ENCODE assay signal across 29 cellular contexts in the genomic region with DNA sequence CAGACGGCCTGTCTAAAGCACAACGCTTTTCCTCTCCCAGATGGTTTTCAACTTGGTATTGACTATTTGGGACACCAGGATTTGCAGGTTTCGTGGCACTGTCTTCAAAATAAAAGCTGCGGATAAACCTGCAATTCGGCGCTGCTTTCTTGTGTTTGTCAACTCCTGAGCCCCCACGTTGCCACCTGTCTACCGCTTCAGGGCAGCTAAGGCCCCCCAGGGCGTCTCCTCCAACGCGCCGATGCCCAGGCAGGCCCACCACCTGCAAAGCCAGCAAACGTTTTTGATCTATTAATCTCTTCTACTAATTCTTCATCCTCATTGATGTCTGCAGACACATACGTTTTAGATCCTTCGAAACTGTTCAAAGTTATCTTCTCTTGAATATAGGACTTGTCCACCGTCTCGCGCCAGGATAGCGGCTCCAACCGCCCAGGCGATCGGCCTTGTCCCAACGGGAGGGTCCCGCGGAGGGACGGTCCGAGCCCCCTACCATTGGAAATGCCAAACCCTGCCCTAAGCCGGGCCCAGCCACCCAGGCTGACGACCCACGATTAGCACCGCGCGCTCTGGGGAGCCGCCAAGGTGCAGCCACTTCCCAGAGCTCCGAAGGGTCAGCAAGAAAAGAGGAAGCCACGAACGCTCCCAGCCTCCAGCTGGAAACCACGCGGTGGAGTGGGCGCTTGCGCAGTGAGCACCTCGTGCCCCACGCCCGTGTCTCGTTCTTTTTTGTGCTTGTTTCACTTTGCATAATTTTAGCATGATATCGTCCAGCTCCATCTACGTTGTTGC. TPM values are rescaled to one million over a fixed set of nuclear protein-coding genes. Genes with fewer than 3 reads are reported as not detected.
DNase-seq lines count a peak whose midpoint lies in the region; ATAC-seq, FAIRE-seq and TF ChIP-seq lines count a peak whose summit lies in the region.
"Had no signal": no experiment of that assay in that cellular context is flagged by ENCODE, and none has a peak within 500 bp of the region (broad histone marks: within the 10 kb centered on the region; RNA-seq: fewer than 3 reads in every experiment).

No MANE protein-coding gene starts in this region.

- H2BK12ac ChIP-seq in H1 (ENCODE audit: low read depth, low read length): 0 out of 2 replicates have a peak overlapping the region, but pooled peaks have one; percentile 73
- no peak overlapping the region for H2BK12ac ChIP-seq in neuronal stem cell (ENCODE audit: low read length)

- H3K9me1 ChIP-seq in K562 (ENCODE audit: control insufficient read depth, insufficient read depth, low read length): no peaks in the 10 kb centered on the region

- H3K9me3 Mint-ChIP-seq in activated naive CD4-positive, alpha-beta T cell treated with anti-CD3 and anti-CD28 coated beads, Interleukin-2, amount 50 U/mL, for 72 hours: peaks cover 21 to 43% of the 10 kb centered on the region in 2 donors

- no peak for TF ChIP-seq RAD21 in K562 (CRISPR knock-in tag; conservative IDR thresholded peaks at IDR 0.05 in 1 of 2, IDR thresholded peaks at IDR 0.05 in 1 of 2)
- no peak for TF ChIP-seq RAD21 in H1 (IDR thresholded peaks at IDR 0.05 in 1 of 2, conservative IDR thresholded peaks at IDR 0.05 in 1 of 2; ENCODE audit: low read depth in 2 of 2, low read length in 2 of 2)

- H3K4me2 ChIP-seq in K562 (ENCODE audit: insufficient read depth, low read length): no peak overlapping the region
- H3K4me2 ChIP-seq in H1 (ENCODE audit: insufficient read depth in 1 of 2, low read depth in 2 of 2, low read length in 2 of 2): no peak overlapping the region
- no peak overlapping the region for H3K4me2 ChIP-seq in neuronal stem cell (ENCODE audit: insufficient read depth, low read length, poor library complexity, severe bottlenecking)
- H3K4me2 ChIP-seq: BLaER1 had no signal

- H3K4ac ChIP-seq in H1 (replicated peaks; ENCODE audit: insufficient read length, low read depth, low read length) (no peak overlapping the region), neuronal stem cell (ENCODE audit: low read length) (no peak overlapping the region)

- H3K79me2 ChIP-seq in K562 (ENCODE audit: control insufficient read depth, insufficient read depth, low read length): no peaks in the 10 kb centered on the region
- no peaks in the 10 kb centered on the region for H3K79me2 ChIP-seq in H1 (ENCODE audit: control insufficient read depth in 1 of 2, insufficient read depth in 2 of 2, low read length in 2 of 2)

- TF ChIP-seq POLR2A in K562 (conservative IDR thresholded peaks at IDR 0.05) (no peak), H1 (IDR thresholded peaks at IDR 0.05; ENCODE audit: control extremely low read depth in 1 of 2, low read depth in 2 of 2, low read length in 2 of 2) (no peak)

- no peaks in the 10 kb centered on the region for H3K9me3 ChIP-seq in K562 (replicated peaks; ENCODE audit: control insufficient read depth, insufficient read depth, low read depth, low read length)
- H3K9me3 ChIP-seq in H1 (ENCODE audit: insufficient read depth in 2 of 2, low read depth in 1 of 2, low read length in 1 of 2): peaks cover 3 to 6% of the 10 kb centered on the region in 2 experiments; a peak in 3 of 4 replicates
- peaks cover 17 to 24% of the 10 kb centered on the region in 2 donors for H3K9me3 ChIP-seq in neuronal stem cell (replicated peaks in 1 of 2; ENCODE audit: control insufficient read depth in 2 of 2, insufficient read depth in 1 of 2, low read depth in 1 of 2, low read length in 2 of 2)
- H3K9me3 ChIP-seq: BE2C had no signal

- DNase-seq in K562 (ENCODE audit: extremely low read depth in 1 of 4, low spot score in 3 of 4) (no peak), H1 (ENCODE audit: low read depth in 1 of 2, low spot score in 2 of 2) (no peak), neuronal stem cell (ENCODE audit: low spot score) (no peak), GM20000 (ENCODE audit: low spot score) (no peak)
- no peak for DNase-seq in activated naive CD4-positive, alpha-beta T cell treated with anti-CD3 and anti-CD28 coated beads, Interleukin-2, amount 50 U/mL, for 72 hours (ENCODE audit: low spot score in 2 of 2)
- DNase-seq: 8988T; ACHN; BE2C; CD4-positive, alpha-beta memory T cell; CD4-positive, CD25-positive, alpha-beta regulatory T cell; CD8-positive, alpha-beta memory T cell; COR-L47; DMS 273 treated with DMSO at 0.1 percent for 48 hours; DMS153; DMS53; DMS79; DND-41; EL; GDM1 had no signal

- in situ Hi-C loops in K562 (cut with MboI): no loop called here

- H3K36me3 ChIP-seq in K562 (ENCODE audit: control insufficient read depth, insufficient read depth, low read length) (no peaks in the 10 kb centered on the region), H1 (ENCODE audit: control insufficient read depth in 2 of 4, insufficient read depth in 4 of 4, low read length in 3 of 4) (no peaks in the 10 kb centered on the region), neuronal stem cell (replicated peaks in 1 of 2; ENCODE audit: control insufficient read depth in 2 of 2, insufficient read depth in 2 of 2, low read length in 2 of 2) (no peaks in the 10 kb centered on the region)
- H3K36me3 ChIP-seq: BE2C, BLaER1 had no signal

- H4K20me1 ChIP-seq in K562 (replicated peaks; ENCODE audit: control insufficient read depth, insufficient read depth, low read length) (no peaks in the 10 kb centered on the region), H1 (replicated peaks in 1 of 2; ENCODE audit: control insufficient read depth in 1 of 2, insufficient read depth in 2 of 2, low read length in 2 of 2) (no peaks in the 10 kb centered on the region)
- H4K20me1 ChIP-seq: BLaER1 had no signal

- no peaks in the 10 kb centered on the region for H3K23me2 ChIP-seq in H1 (ENCODE audit: low read depth, low read length)

- peak overlapping the region; percentile 65; the same call in 1 of the 2 replicates for H2BK15ac ChIP-seq in H1 (ENCODE audit: low read length)
- no peak overlapping the region for H2BK15ac ChIP-seq in neuronal stem cell (ENCODE audit: low read length)

- FAIRE-seq in K562 (lab: Jason Lieb, UNC): no peak
- no peak for FAIRE-seq in H1 (lab: Jason Lieb, UNC)
- FAIRE-seq: GM12878, GM12892, GM18507 had no signal

- BruUV-seq in K562 (replicated peaks; lab: Mats Ljungman, UMichigan): no TSS peak

- POLR2A ChIA-PET in K562 (lab: Yijun Ruan, JAX): no interaction called here
- POLR2A ChIA-PET in H1 (lab: Charles Lee; ENCODE audit: partially characterized antibody): no interaction called here

- H3K36me3 Mint-ChIP-seq in activated naive CD4-positive, alpha-beta T cell treated with anti-CD3 and anti-CD28 coated beads, Interleukin-2, amount 50 U/mL, for 72 hours: peaks cover 21 to 39% of the 10 kb centered on the region in 2 donors
- H3K36me3 Mint-ChIP-seq: CD14-positive monocyte; CD4-positive, CD25-positive, alpha-beta regulatory T cell had no signal

- ATAC-seq in K562 (no peak), GM21515 (IDR thresholded peaks at IDR 0.05; ENCODE audit: unreplicated experiment) (no peak)
- no peak for ATAC-seq in activated naive CD4-positive, alpha-beta T cell treated with anti-CD3 and anti-CD28 coated beads, Interleukin-2, amount 50 U/mL, for 72 hours
- ATAC-seq: GM12878 had no signal

- TF ChIP-seq CTCF in K562 (IDR thresholded peaks at IDR 0.05 in 2 of 3, conservative IDR thresholded peaks at IDR 0.05 in 1 of 3; ENCODE audit: insufficient read depth in 2 of 3, low read depth in 1 of 3, low read length in 3 of 3) (no peak), H1 (IDR thresholded peaks at IDR 0.05; ENCODE audit: control extremely low read depth in 1 of 3, insufficient read depth in 1 of 3, low read depth in 1 of 3, low read length in 3 of 3) (no peak), GM20000 (IDR thresholded peaks at IDR 0.05; ENCODE audit: extremely low read depth, missing control alignments) (no peak)

- H4K5ac ChIP-seq in H1 (ENCODE audit: insufficient read length, low read depth, low read length): no peak overlapping the region

- H3K4me1 ChIP-seq in K562 (replicated peaks in 1 of 2; ENCODE audit: control insufficient read depth in 2 of 2, insufficient read depth in 2 of 2, low read length in 2 of 2) (peaks cover 0 to 4% of the 10 kb centered on the region in 2 experiments; a peak in 2 of 5 replicates), H1 (replicated peaks in 1 of 4; ENCODE audit: control insufficient read depth in 3 of 4, insufficient read depth in 4 of 4, low read length in 3 of 4) (no peaks in the 10 kb centered on the region), neuronal stem cell (ENCODE audit: control insufficient read depth in 2 of 2, insufficient read depth in 1 of 2, low read depth in 1 of 2, low read length in 2 of 2) (no peaks in the 10 kb centered on the region)
- H3K4me1 ChIP-seq: BE2C, BLaER1 had no signal

- H2AFZ ChIP-seq in K562 (ENCODE audit: low read depth, low read length): no peak overlapping the region
- H2AFZ ChIP-seq in H1 (ENCODE audit: low read length): no peak overlapping the region
- H2AFZ ChIP-seq in neuronal stem cell (ENCODE audit: low read length): no peak overlapping the region

- intact Hi-C loops in K562 (cut with micrococcal nuclease): no loop called here

- H3K27me3 ChIP-seq in K562 (ENCODE audit: control insufficient read depth in 2 of 2, insufficient read depth in 2 of 2, low read length in 2 of 2) (peaks cover 0 to 12% of the 10 kb centered on the region in 2 experiments; a peak in 1 of 5 replicates), H1 (replicated peaks in 1 of 4; ENCODE audit: control insufficient read depth in 3 of 4, extremely low read depth in 1 of 4, insufficient read depth in 3 of 4, low read length in 3 of 4) (no peaks in the 10 kb centered on the region), neuronal stem cell (ENCODE audit: control insufficient read depth in 3 of 3, insufficient read depth in 3 of 3, low read depth in 1 of 3, low read length in 3 of 3) (no peaks in the 10 kb centered on the region)
- H3K27me3 ChIP-seq: BE2C, BLaER1 had no signal

- no peak overlapping the region for H3K14ac ChIP-seq in H1 (ENCODE audit: insufficient read length)
- no peak overlapping the region for H3K14ac ChIP-seq in neuronal stem cell (ENCODE audit: low read length)

- CTCF ChIA-PET in K562 (lab: Yijun Ruan, JAX; ENCODE audit: low intra/inter-chr PET ratio) (no interaction called here), H1 (lab: Charles Lee; ENCODE audit: partially characterized antibody) (interaction anchor here (1.4 to 1.5 kb wide), 2 partner anchors 15 to 25 kb away, joined by 3 to 6 read pairs; no protein-coding TSS in a partner anchor)

- H3K27ac Mint-ChIP-seq in activated naive CD4-positive, alpha-beta T cell treated with anti-CD3 and anti-CD28 coated beads, Interleukin-2, amount 50 U/mL, for 72 hours: no peak overlapping the region
- H3K27ac Mint-ChIP-seq: CD14-positive monocyte; CD4-positive, alpha-beta memory T cell; CD4-positive, CD25-positive, alpha-beta regulatory T cell; CD8-positive, alpha-beta memory T cell had no signal

- no peak overlapping the region for H2AK5ac ChIP-seq in H1 (ENCODE audit: low read depth, low read length)
- H2AK5ac ChIP-seq in neuronal stem cell (ENCODE audit: low read depth, low read length): no peak overlapping the region

- no peaks in the 10 kb centered on the region for H3K79me1 ChIP-seq in H1 (ENCODE audit: low read depth, low read length)
- H3K79me1 ChIP-seq in neuronal stem cell (ENCODE audit: low read depth, low read length): no peaks in the 10 kb centered on the region

- H3K56ac ChIP-seq in H1 (replicated peaks; ENCODE audit: insufficient read length, low read depth, low read length): no peak overlapping the region

- H2BK5ac ChIP-seq in H1 (ENCODE audit: low read depth, low read length): no peak overlapping the region
- H2BK5ac ChIP-seq in neuronal stem cell (ENCODE audit: low read length): no peak overlapping the region

- no peak overlapping the region for H3K23ac ChIP-seq in H1 (ENCODE audit: insufficient read length)
- H3K23ac ChIP-seq in neuronal stem cell (ENCODE audit: low read depth, low read length, poor library complexity): no peak overlapping the region

- TF ChIP-seq EP300 in K562 (IDR thresholded peaks at IDR 0.05; ENCODE audit: low read length): no peak
- TF ChIP-seq EP300 in H1 (IDR thresholded peaks at IDR 0.05; ENCODE audit: borderline replicate concordance in 1 of 2, low read depth in 2 of 2, low read length in 2 of 2): no peak

- H4K8ac ChIP-seq in H1 (ENCODE audit: extremely low read depth, insufficient read depth, low read length): no peak overlapping the region
- peak overlapping the region; percentile 43 for H4K8ac ChIP-seq in neuronal stem cell (ENCODE audit: low read depth, low read length)

- WGBS in K562 (ENCODE audit: insufficient coverage, low coverage, missing lambda C conversion rate): 14% methylated on average over 43 of the region's 47 CpGs
- WGBS in H1 (ENCODE audit: extremely low coverage in 1 of 2, insufficient coverage in 1 of 2, insufficient read length in 1 of 2, insufficient replicate concordance in 2 of 2, low coverage in 1 of 2, low lambda C conversion rate in 2 of 2, missing lambda C conversion rate in 1 of 2), 2 experiments: 92% methylated on average over 47 of the region's 47 CpGs; no CpG with 5 or more reads in 1 of the 2 experiments
- no CpG with 5 or more reads among the region's 47 CpGs for WGBS in neuronal stem cell (ENCODE audit: extremely low coverage in 2 of 2, insufficient read length in 2 of 2, insufficient replicate concordance in 1 of 2), 2 donors

- no peak overlapping the region for H3K27ac ChIP-seq in K562 (ENCODE audit: extremely low read depth, low read depth, low read length)
- H3K27ac ChIP-seq in H1 (ENCODE audit: low read depth, low read length): no peak overlapping the region
- H3K27ac ChIP-seq in neuronal stem cell (replicated peaks; ENCODE audit: low read length): no peak overlapping the region
- H3K27ac ChIP-seq: BLaER1 had no signal

- H2BK120ac ChIP-seq in H1 (replicated peaks; ENCODE audit: low read depth, low read length) (no peak overlapping the region), neuronal stem cell (ENCODE audit: low read depth, low read length) (no peak overlapping the region)

- peak overlapping the region; percentile 32; the same call in 1 of the 2 replicates for H2BK20ac ChIP-seq in H1 (ENCODE audit: low read length)

- H3K9ac ChIP-seq in K562 (ENCODE audit: insufficient read depth in 1 of 2, low read depth in 2 of 2, low read length in 2 of 2) (no peak overlapping the region), H1 (replicated peaks in 1 of 4; ENCODE audit: extremely low read depth in 1 of 4, low read depth in 3 of 4, low read length in 3 of 4) (no peak overlapping the region), neuronal stem cell (ENCODE audit: low read depth, low read length, poor library complexity) (no peak overlapping the region)
- H3K9ac ChIP-seq: BLaER1 had no signal

- H3K18ac ChIP-seq in H1 (ENCODE audit: extremely low read depth, low read length) (no peak overlapping the region), neuronal stem cell (ENCODE audit: low read length) (no peak overlapping the region)

- H4K91ac ChIP-seq in H1 (replicated peaks; ENCODE audit: insufficient read length, low read length) (no peak overlapping the region), neuronal stem cell (ENCODE audit: low read depth, low read length, poor library complexity) (no peak overlapping the region)

- H3K4me3 ChIP-seq in K562 (no peak overlapping the region), H1 (ENCODE audit: extremely low read depth in 1 of 4, insufficient read depth in 2 of 4, low read depth in 3 of 4, low read length in 4 of 4) (no peak overlapping the region), neuronal stem cell (ENCODE audit: low read length in 2 of 2) (no peak overlapping the region)
- H3K4me3 ChIP-seq: BLaER1, GM12878 had no signal

RNA-seq across cellular contexts. Expression of a gene that starts 23.4 kb away (rescaled TPM):
- not detected in 2 replicates for total RNA-seq in K562 (2011; cell fraction: chromatin; rRNA removed; ENCODE audit: low replicate concordance)
- not detected in 2 replicates for total RNA-seq in K562 (2011; cell fraction: nucleolus; rRNA removed)
- not detected in 2 replicates for total RNA-seq in K562 (2011; cell fraction: nucleoplasm; rRNA removed)
- total RNA-seq in K562 (2014; rRNA removed) (not detected in 2 replicates), K562 (2014; rRNA removed; fragmentation: Illumina TruSeq; extraction: Trizol) (not detected in 2 replicates), K562 (2015; rRNA removed; fragmentation: Illumina TruSeq; extraction: Trizol) (not detected in 2 replicates), K562 (2021) (not detected in 2 replicates)
- polyA plus RNA-seq in K562 (2011; rRNA removed) (not detected in 2 replicates), K562 (2014; fragmentation: Illumina TruSeq; extraction: Trizol) (not detected in 2 replicates), K562 (2014; fragmentation: Nextera tagmentation; extraction: Ambion mirVana) (not detected), K562 (2014; rRNA removed) (not detected in 2 replicates), H1 (2011; rRNA removed) (not detected in 2 replicates)
- polyA plus RNA-seq in K562 (2011; cell fraction: cytosol; rRNA removed): not detected in 2 replicates
- polyA plus RNA-seq in K562 (2011; cell fraction: nucleus; rRNA removed): not detected in 2 replicates
- not detected in 2 replicates for polyA plus RNA-seq in K562 (2012)
- polyA minus RNA-seq in K562 (2011; rRNA and poly(A)+ RNA removed): not detected in 2 replicates
- not detected in 2 replicates for polyA minus RNA-seq in K562 (2011; cell fraction: cytosol; rRNA and poly(A)+ RNA removed)
- polyA minus RNA-seq in K562 (2011; cell fraction: nucleus; rRNA and poly(A)+ RNA removed): not detected in 2 replicates
- not detected in 2 replicates for total RNA-seq in H1 (2021; fragmentation: NEBNext Ultra II Directional; extraction: Animal tissue kit (Norgen Biotek cat#: 25700))
- not detected for polyA plus RNA-seq in H1 (2011; cell fraction: cytosol; rRNA removed)
- not detected for polyA plus RNA-seq in H1 (2011; cell fraction: nucleus; rRNA removed)
- not detected in 4 replicates for polyA plus RNA-seq in H1 (2012, experiment 1 of 2)
- not detected for polyA plus RNA-seq in H1 (2012, experiment 2 of 2)
- polyA plus RNA-seq in H1 (2013, experiment 1 of 2): not detected
- not detected for polyA plus RNA-seq in H1 (2013, experiment 2 of 2)
- polyA minus RNA-seq in H1 (2011; rRNA and poly(A)+ RNA removed): not detected in 2 replicates
- polyA minus RNA-seq in H1 (2011; cell fraction: cytosol; rRNA and poly(A)+ RNA removed): not detected
- not detected for polyA minus RNA-seq in H1 (2011; cell fraction: nucleus; rRNA and poly(A)+ RNA removed)
- not detected for polyA plus RNA-seq in neuronal stem cell (2013, experiment 1 of 2)
- polyA plus RNA-seq in neuronal stem cell (2013, experiment 2 of 2): not detected
- total RNA-seq in activated naive CD4-positive, alpha-beta T cell treated with anti-CD3 and anti-CD28 coated beads, Interleukin-2, amount 50 U/mL, for 72 hours: not detected
- total RNA-seq: A673; CD4-positive, alpha-beta memory T cell; CD4-positive, CD25-positive, alpha-beta regulatory T cell; CD8-positive, alpha-beta memory T cell; Daoy; G401; GM12878 had no signal
- polyA plus RNA-seq: AG04450; CD14-positive monocyte; CD4-positive, alpha-beta memory T cell; CD4-positive, CD25-positive, alpha-beta regulatory T cell; CD8-positive, alpha-beta memory T cell; GM12878 had no signal

RNA-seq across cellular contexts. Expression of a gene that starts 32.9 kb away (rescaled TPM):
- total RNA-seq in K562 (2011; cell fraction: chromatin; rRNA removed; ENCODE audit: low replicate concordance): not detected in 2 replicates
- total RNA-seq in K562 (2011; cell fraction: nucleolus; rRNA removed): not detected in 2 replicates
- total RNA-seq in K562 (2011; cell fraction: nucleoplasm; rRNA removed): not detected in 2 replicates
- total RNA-seq in K562 (2014; rRNA removed): not detected in 2 replicates
- total RNA-seq in K562 (2014; rRNA removed; fragmentation: Illumina TruSeq; extraction: Trizol): not detected in 2 replicates
- not detected in 2 replicates for total RNA-seq in K562 (2015; rRNA removed; fragmentation: Illumina TruSeq; extraction: Trizol)
- not detected in 2 replicates for total RNA-seq in K562 (2021)
- not detected in 2 replicates for polyA plus RNA-seq in K562 (2011; rRNA removed)
- not detected in 2 replicates for polyA plus RNA-seq in K562 (2011; cell fraction: cytosol; rRNA removed)
- not detected in 2 replicates for polyA plus RNA-seq in K562 (2011; cell fraction: nucleus; rRNA removed)
- polyA plus RNA-seq in K562 (2012): not detected in 2 replicates
- polyA plus RNA-seq in K562 (2014; fragmentation: Illumina TruSeq; extraction: Trizol): not detected in 2 replicates
- not detected for polyA plus RNA-seq in K562 (2014; fragmentation: Nextera tagmentation; extraction: Ambion mirVana)
- not detected in 2 replicates for polyA plus RNA-seq in K562 (2014; rRNA removed)
- polyA minus RNA-seq in K562 (2011; rRNA and poly(A)+ RNA removed): not detected in 2 replicates
- polyA minus RNA-seq in K562 (2011; cell fraction: cytosol; rRNA and poly(A)+ RNA removed): not detected in 2 replicates
- polyA minus RNA-seq in K562 (2011; cell fraction: nucleus; rRNA and poly(A)+ RNA removed): not detected in 2 replicates
- not detected in 2 replicates for total RNA-seq in H1 (2021; fragmentation: NEBNext Ultra II Directional; extraction: Animal tissue kit (Norgen Biotek cat#: 25700))
- 0.06 TPM in 1 of 2 replicates, not detected in the other for polyA plus RNA-seq in H1 (2011; rRNA removed)
- not detected for polyA plus RNA-seq in H1 (2011; cell fraction: cytosol; rRNA removed)
- not detected for polyA plus RNA-seq in H1 (2011; cell fraction: nucleus; rRNA removed)
- not detected in 4 replicates for polyA plus RNA-seq in H1 (2012, experiment 1 of 2)
- polyA plus RNA-seq in H1 (2012, experiment 2 of 2): not detected
- not detected for polyA plus RNA-seq in H1 (2013, experiment 1 of 2)
- not detected for polyA plus RNA-seq in H1 (2013, experiment 2 of 2)
- 0.51 TPM in 1 of 2 replicates, not detected in the other for polyA minus RNA-seq in H1 (2011; rRNA and poly(A)+ RNA removed)
- not detected for polyA minus RNA-seq in H1 (2011; cell fraction: cytosol; rRNA and poly(A)+ RNA removed)
- polyA minus RNA-seq in H1 (2011; cell fraction: nucleus; rRNA and poly(A)+ RNA removed): 1.3 TPM
- not detected for polyA plus RNA-seq in neuronal stem cell (2013, experiment 1 of 2)
- 0.03 TPM for polyA plus RNA-seq in neuronal stem cell (2013, experiment 2 of 2)
- not detected for total RNA-seq in activated naive CD4-positive, alpha-beta T cell treated with anti-CD3 and anti-CD28 coated beads, Interleukin-2, amount 50 U/mL, for 72 hours
- total RNA-seq: A673; CD4-positive, alpha-beta memory T cell; CD4-positive, CD25-positive, alpha-beta regulatory T cell; CD8-positive, alpha-beta memory T cell; Daoy; G401; GM12878 had no signal
- polyA plus RNA-seq: AG04450; CD14-positive monocyte; CD4-positive, alpha-beta memory T cell; CD4-positive, CD25-positive, alpha-beta regulatory T cell; CD8-positive, alpha-beta memory T cell; GM12878 had no signal

RNA-seq across cellular contexts. Expression of a gene that starts 36.3 kb away (rescaled TPM):
- total RNA-seq in K562 (2011; cell fraction: chromatin; rRNA removed; ENCODE audit: low replicate concordance): 2.0 and 3.0 TPM in 2 replicates
- 1.5 and 2.6 TPM in 2 replicates for total RNA-seq in K562 (2011; cell fraction: nucleolus; rRNA removed)
- 3.4 and 3.5 TPM in 2 replicates for total RNA-seq in K562 (2011; cell fraction: nucleoplasm; rRNA removed)
- total RNA-seq in K562 (2014; rRNA removed): 1.5 and 1.6 TPM in 2 replicates
- total RNA-seq in K562 (2014; rRNA removed; fragmentation: Illumina TruSeq; extraction: Trizol): 2.3 and 3.2 TPM in 2 replicates
- total RNA-seq in K562 (2015; rRNA removed; fragmentation: Illumina TruSeq; extraction: Trizol): 1.1 and 1.5 TPM in 2 replicates
- total RNA-seq in K562 (2021): 1.5 and 2.1 TPM in 2 replicates
- 0.26 and 2.2 TPM in 2 replicates for polyA plus RNA-seq in K562 (2011; rRNA removed)
- 0.03 and 0.55 TPM in 2 replicates for polyA plus RNA-seq in K562 (2011; cell fraction: cytosol; rRNA removed)
- 0.08 and 0.84 TPM in 2 replicates for polyA plus RNA-seq in K562 (2011; cell fraction: nucleus; rRNA removed)
- 1.3 and 3.7 TPM in 2 replicates for polyA plus RNA-seq in K562 (2012)
- 2.0 and 2.3 TPM in 2 replicates for polyA plus RNA-seq in K562 (2014; fragmentation: Illumina TruSeq; extraction: Trizol)
- 1 to 10 TPM; 1.8 to 2.1 TPM for polyA plus RNA-seq in K562 (2014; fragmentation: Nextera tagmentation; extraction: Ambion mirVana)
- 1.6 and 4.0 TPM in 2 replicates for polyA plus RNA-seq in K562 (2014; rRNA removed)
- polyA minus RNA-seq in K562 (2011; rRNA and poly(A)+ RNA removed): 1.3 TPM in 1 of 2 replicates, not detected in the other
- polyA minus RNA-seq in K562 (2011; cell fraction: cytosol; rRNA and poly(A)+ RNA removed): not detected in 2 replicates
- 0.67 TPM in 1 of 2 replicates, not detected in the other for polyA minus RNA-seq in K562 (2011; cell fraction: nucleus; rRNA and poly(A)+ RNA removed)
- total RNA-seq in H1 (2021; fragmentation: NEBNext Ultra II Directional; extraction: Animal tissue kit (Norgen Biotek cat#: 25700)): 28.0 and 29.6 TPM in 2 replicates
- 26.6 and 37.0 TPM in 2 replicates for polyA plus RNA-seq in H1 (2011; rRNA removed)
- polyA plus RNA-seq in H1 (2011; cell fraction: cytosol; rRNA removed): 52.3 TPM
- polyA plus RNA-seq in H1 (2011; cell fraction: nucleus; rRNA removed): 14.2 TPM
- 39.3 to 57.5 TPM (median 42.9 TPM) in 4 replicates for polyA plus RNA-seq in H1 (2012, experiment 1 of 2)
- 13.2 TPM for polyA plus RNA-seq in H1 (2012, experiment 2 of 2)
- 33.3 TPM for polyA plus RNA-seq in H1 (2013, experiment 1 of 2)
- polyA plus RNA-seq in H1 (2013, experiment 2 of 2): 32.0 TPM
- 48.2 and 57.7 TPM in 2 replicates for polyA minus RNA-seq in H1 (2011; rRNA and poly(A)+ RNA removed)
- polyA minus RNA-seq in H1 (2011; cell fraction: cytosol; rRNA and poly(A)+ RNA removed): 43.6 TPM
- polyA minus RNA-seq in H1 (2011; cell fraction: nucleus; rRNA and poly(A)+ RNA removed): 44.1 TPM
- 36.9 TPM for polyA plus RNA-seq in neuronal stem cell (2013, experiment 1 of 2)
- 38.9 TPM for polyA plus RNA-seq in neuronal stem cell (2013, experiment 2 of 2)
- total RNA-seq in activated naive CD4-positive, alpha-beta T cell treated with anti-CD3 and anti-CD28 coated beads, Interleukin-2, amount 50 U/mL, for 72 hours: 1 to 10 TPM; 2.9 to 6.1 TPM
- total RNA-seq: G401, GM12878 had no signal

RNA-seq across cellular contexts. Expression of a gene that starts 42.6 kb away (rescaled TPM):
- 3.8 and 20.2 TPM in 2 replicates for total RNA-seq in K562 (2011; cell fraction: chromatin; rRNA removed; ENCODE audit: low replicate concordance)
- total RNA-seq in K562 (2011; cell fraction: nucleolus; rRNA removed): 3.3 and 5.1 TPM in 2 replicates
- total RNA-seq in K562 (2011; cell fraction: nucleoplasm; rRNA removed): 5.7 and 5.9 TPM in 2 replicates
- total RNA-seq in K562 (2014; rRNA removed) (4.1 and 4.8 TPM in 2 replicates), K562 (2014; rRNA removed; fragmentation: Illumina TruSeq; extraction: Trizol) (13.2 and 15.8 TPM in 2 replicates), K562 (2015; rRNA removed; fragmentation: Illumina TruSeq; extraction: Trizol) (9.3 and 10.8 TPM in 2 replicates), K562 (2021) (5.8 and 6.7 TPM in 2 replicates)
- polyA plus RNA-seq in K562 (2011; rRNA removed) (6.0 and 8.9 TPM in 2 replicates), K562 (2014; fragmentation: Illumina TruSeq; extraction: Trizol) (6.4 and 7.1 TPM in 2 replicates), K562 (2014; fragmentation: Nextera tagmentation; extraction: Ambion mirVana) (1 to 10 TPM; 1.9 to 3.9 TPM), K562 (2014; rRNA removed) (2.9 and 3.2 TPM in 2 replicates), H1 (2011; rRNA removed) (2.4 and 3.6 TPM in 2 replicates)
- polyA plus RNA-seq in K562 (2011; cell fraction: cytosol; rRNA removed): 0.98 and 2.0 TPM in 2 replicates
- 2.3 and 2.6 TPM in 2 replicates for polyA plus RNA-seq in K562 (2011; cell fraction: nucleus; rRNA removed)
- polyA plus RNA-seq in K562 (2012): 3.6 and 4.1 TPM in 2 replicates
- 27.0 and 29.2 TPM in 2 replicates for polyA minus RNA-seq in K562 (2011; rRNA and poly(A)+ RNA removed)
- 5.4 and 6.8 TPM in 2 replicates for polyA minus RNA-seq in K562 (2011; cell fraction: cytosol; rRNA and poly(A)+ RNA removed)
- polyA minus RNA-seq in K562 (2011; cell fraction: nucleus; rRNA and poly(A)+ RNA removed): 4.8 and 8.1 TPM in 2 replicates
- total RNA-seq in H1 (2021; fragmentation: NEBNext Ultra II Directional; extraction: Animal tissue kit (Norgen Biotek cat#: 25700)): 20.8 and 22.5 TPM in 2 replicates
- 4.9 TPM for polyA plus RNA-seq in H1 (2011; cell fraction: cytosol; rRNA removed)
- polyA plus RNA-seq in H1 (2011; cell fraction: nucleus; rRNA removed): 3.4 TPM
- 7.1 to 13.6 TPM (median 8.5 TPM) in 4 replicates for polyA plus RNA-seq in H1 (2012, experiment 1 of 2)
- 0.66 TPM for polyA plus RNA-seq in H1 (2012, experiment 2 of 2)
- 8.5 TPM for polyA plus RNA-seq in H1 (2013, experiment 1 of 2)
- polyA plus RNA-seq in H1 (2013, experiment 2 of 2): 8.0 TPM
- 24.1 and 36.6 TPM in 2 replicates for polyA minus RNA-seq in H1 (2011; rRNA and poly(A)+ RNA removed)
- polyA minus RNA-seq in H1 (2011; cell fraction: cytosol; rRNA and poly(A)+ RNA removed): 18.0 TPM
- 37.7 TPM for polyA minus RNA-seq in H1 (2011; cell fraction: nucleus; rRNA and poly(A)+ RNA removed)
- 4.6 TPM for polyA plus RNA-seq in neuronal stem cell (2013, experiment 1 of 2)
- 4.5 TPM for polyA plus RNA-seq in neuronal stem cell (2013, experiment 2 of 2)
- 1 to 10 TPM; 4.7 to 6.2 TPM for total RNA-seq in activated naive CD4-positive, alpha-beta T cell treated with anti-CD3 and anti-CD28 coated beads, Interleukin-2, amount 50 U/mL, for 72 hours
